3 cellular contexts compared by ENCODE assay signal in the genomic region with DNA sequence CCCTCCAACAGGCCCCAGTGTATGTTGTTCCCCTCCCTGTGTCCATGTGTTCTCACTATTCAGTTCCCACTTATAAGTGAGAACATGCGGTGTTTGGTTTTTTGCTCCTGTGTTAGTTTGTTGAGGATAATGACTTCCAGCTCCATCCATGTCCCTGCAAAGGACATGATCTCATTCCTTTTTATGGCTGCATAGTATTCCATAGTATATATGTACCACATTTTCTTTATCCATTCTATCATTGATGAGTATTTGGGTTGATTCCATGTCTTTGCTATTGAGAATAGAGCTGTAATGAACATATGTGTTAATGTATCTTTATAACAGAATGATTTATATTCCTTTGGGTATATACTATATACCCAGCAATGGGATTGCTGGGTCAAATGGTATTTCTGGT. TPM values are rescaled to one million over a fixed set of nuclear protein-coding genes. Genes with fewer than 3 reads are reported as not detected.
"Had no signal": no experiment of that assay in that cellular context is flagged by ENCODE, and none has a peak within 500 bp of the region (broad histone marks: within the 10 kb centered on the region; RNA-seq: fewer than 3 reads in every experiment).

No MANE protein-coding gene starts in this region.

RNA-seq across cellular contexts. Expression of a gene that starts 16.1 kb away (rescaled TPM):
- total RNA-seq: HepG2, IMR-90 had no signal
- polyA plus RNA-seq: IgD-negative memory B cell had no signal
